In the genomic region with DNA sequence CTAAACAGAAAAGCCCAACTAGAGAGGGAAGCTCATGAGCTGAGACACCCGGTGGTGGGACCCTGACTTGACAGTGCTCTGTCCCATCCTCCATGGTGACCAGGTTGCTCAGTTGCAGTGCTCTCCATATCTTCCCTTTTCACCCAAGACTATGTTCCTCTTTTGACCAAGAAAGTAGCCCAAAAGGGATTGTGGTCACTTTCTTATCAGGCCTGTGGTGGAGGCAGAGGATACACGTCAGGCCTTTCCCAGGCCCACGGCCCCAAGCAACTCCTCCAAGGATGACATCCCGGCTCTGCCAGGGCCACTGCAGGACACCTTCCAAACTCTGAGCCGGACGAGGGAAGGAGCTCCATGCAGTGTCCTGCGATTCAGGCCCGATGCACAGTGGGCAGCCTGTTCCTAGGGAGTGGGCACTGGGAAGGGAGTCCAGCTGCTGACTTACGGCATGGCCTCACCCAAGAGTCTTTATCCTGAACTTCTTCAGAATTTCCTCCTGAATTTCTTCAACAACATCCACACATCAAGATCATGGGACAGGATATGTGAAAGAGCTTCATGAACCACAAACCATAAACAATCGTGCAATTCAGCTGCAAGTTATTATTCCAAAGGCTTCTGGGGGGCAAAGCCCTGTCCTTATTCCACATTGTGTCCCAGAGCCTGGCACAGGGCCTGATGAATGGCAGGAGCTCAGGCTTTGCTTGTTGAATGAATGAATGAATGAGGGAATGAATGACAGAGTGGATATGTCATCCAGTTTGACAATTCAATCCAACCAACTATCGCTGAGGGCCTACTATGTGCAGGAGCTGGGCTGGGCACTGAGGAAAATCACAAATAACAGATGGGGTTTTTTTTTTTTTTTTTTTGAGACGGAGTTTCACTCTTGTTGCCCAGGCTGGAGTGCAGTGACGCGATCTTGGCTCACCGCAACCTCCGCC, we compare ENCODE assay signal across 13 cellular contexts. TPM values are rescaled to one million over a fixed set of nuclear protein-coding genes. Genes with fewer than 3 reads are reported as not detected.
DNase-seq lines count a peak whose midpoint lies in the region; ATAC-seq, FAIRE-seq and TF ChIP-seq lines count a peak whose summit lies in the region.
"Had no signal": no experiment of that assay in that cellular context is flagged by ENCODE, and none has a peak within 500 bp of the region (broad histone marks: within the 10 kb centered on the region; RNA-seq: fewer than 3 reads in every experiment).

No MANE protein-coding gene starts in this region.

- peaks cover 16 to 25% of the 10 kb centered on the region in 2 donors for H3K4me1 Mint-ChIP-seq in natural killer cell
- peaks cover 18 to 24% of the 10 kb centered on the region in 2 donors for H3K4me1 Mint-ChIP-seq in natural killer cell treated with Interleukin-12 subunit alpha and Interleukin-12 subunit beta and Interleukin-15 and Interleukin-18, amount 100 ng/mL, for 72 hours (ENCODE audit: low read depth in 2 of 2)
- H3K4me1 Mint-ChIP-seq in T-helper 17 cell = peaks cover 27% of the 10 kb centered on the region

- H3K9me3 Mint-ChIP-seq in natural killer cell = no peaks in the 10 kb centered on the region
- H3K9me3 Mint-ChIP-seq in natural killer cell treated with Interleukin-12 subunit alpha and Interleukin-12 subunit beta and Interleukin-15 and Interleukin-18, amount 100 ng/mL, for 72 hours = no peaks in the 10 kb centered on the region
- H3K9me3 Mint-ChIP-seq: activated naive CD4-positive, alpha-beta T cell treated with anti-CD3 and anti-CD28 coated beads, Interleukin-2, amount 10 ng/mL, durations not matched to agents 7 days and 5 days had no signal

- H3K27me3 Mint-ChIP-seq in natural killer cell (ENCODE audit: low read depth in 2 of 2) = no peaks in the 10 kb centered on the region
- H3K27me3 Mint-ChIP-seq in natural killer cell treated with Interleukin-12 subunit alpha and Interleukin-12 subunit beta and Interleukin-15 and Interleukin-18, amount 100 ng/mL, for 72 hours = no peaks in the 10 kb centered on the region
- no peaks in the 10 kb centered on the region for H3K27me3 Mint-ChIP-seq in T-helper 17 cell
- H3K27me3 Mint-ChIP-seq: activated naive CD4-positive, alpha-beta T cell treated with anti-CD3 and anti-CD28 coated beads, Interleukin-2, amount 10 ng/mL, durations not matched to agents 7 days and 5 days had no signal

- TF ChIP-seq CTCF in natural killer cell (IDR thresholded peaks at IDR 0.05) (no peak), foreskin fibroblast (IDR thresholded peaks at IDR 0.05; ENCODE audit: low read depth, low read length) (no peak), D721Med (IDR thresholded peaks at IDR 0.05; ENCODE audit: insufficient read depth, missing control alignments) (no peak)

- FAIRE-seq in D721Med (lab: Jason Lieb, UNC) = no peak
- FAIRE-seq: small intestine had no signal

- H3K4me3 ChIP-seq in foreskin fibroblast (ENCODE audit: low read depth in 1 of 2, low read length in 2 of 2) = no peak overlapping the region

- H3K36me3 Mint-ChIP-seq in natural killer cell (no peaks in the 10 kb centered on the region), T-helper 17 cell (ENCODE audit: low read depth) (no peaks in the 10 kb centered on the region)
- no peaks in the 10 kb centered on the region for H3K36me3 Mint-ChIP-seq in natural killer cell treated with Interleukin-12 subunit alpha and Interleukin-12 subunit beta and Interleukin-15 and Interleukin-18, amount 100 ng/mL, for 72 hours
- H3K36me3 Mint-ChIP-seq: activated naive CD4-positive, alpha-beta T cell treated with anti-CD3 and anti-CD28 coated beads, Interleukin-2, amount 10 ng/mL, durations not matched to agents 7 days and 5 days had no signal

- no peak overlapping the region for H3K27ac Mint-ChIP-seq in natural killer cell
- no peak overlapping the region for H3K27ac Mint-ChIP-seq in natural killer cell treated with Interleukin-12 subunit alpha and Interleukin-12 subunit beta and Interleukin-15 and Interleukin-18, amount 100 ng/mL, for 72 hours
- no peak overlapping the region for H3K27ac Mint-ChIP-seq in T-helper 17 cell
- H3K27ac Mint-ChIP-seq: activated naive CD4-positive, alpha-beta T cell treated with anti-CD3 and anti-CD28 coated beads, Interleukin-2, amount 10 ng/mL, durations not matched to agents 7 days and 5 days had no signal

- H3K4me3 Mint-ChIP-seq in natural killer cell (no peak overlapping the region), T-helper 17 cell (peak overlapping the region; percentile 2)
- no peak overlapping the region for H3K4me3 Mint-ChIP-seq in natural killer cell treated with Interleukin-12 subunit alpha and Interleukin-12 subunit beta and Interleukin-15 and Interleukin-18, amount 100 ng/mL, for 72 hours
- H3K4me3 Mint-ChIP-seq: activated naive CD4-positive, alpha-beta T cell treated with anti-CD3 and anti-CD28 coated beads, Interleukin-2, amount 10 ng/mL, durations not matched to agents 7 days and 5 days had no signal

- DNase-seq in natural killer cell (no peak), T-helper 17 cell (no peak), foreskin fibroblast (peak; percentile 51 to 64), activated gamma-delta T cell treated with Interleukin-2 at 50 U/mL for 16 hours (no peak), NCI-H146 treated with DMSO at 0.1 percent for 48 hours (lab: John Stamatoyannopoulos, UW; ENCODE audit: unreplicated experiment) (no peak), D721Med (ENCODE audit: insufficient read length, low spot score) (no peak)
- DNase-seq in natural killer cell treated with Interleukin-12 subunit alpha and Interleukin-12 subunit beta and Interleukin-15 and Interleukin-18, amount 100 ng/mL, for 72 hours (ENCODE audit: low spot score) = no peak
- DNase-seq: activated CD4-positive, alpha-beta T cell treated with anti-CD3 and anti-CD28 coated beads, Interleukin-2, amount 50 U/mL, for 48 hours; activated naive CD4-positive, alpha-beta T cell treated with anti-CD3 and anti-CD28 coated beads, Interleukin-2, amount 10 ng/mL, durations not matched to agents 7 days and 5 days; hippocampal formation; NCI-H524 treated with DMSO at 0.1 percent for 48 hours; small intestine had no signal

- H3K9me3 ChIP-seq in T-helper 17 cell (ENCODE audit: control insufficient read depth, low read length, poor library complexity, severe bottlenecking) = no peaks in the 10 kb centered on the region

- intact Hi-C loops in natural killer cell (cut with micrococcal nuclease) = no loop called here

- ATAC-seq in natural killer cell (peak in 2 of 3 donors; percentile 18 to 81), T-helper 17 cell (no peak), HG02588 (IDR thresholded peaks at IDR 0.05; ENCODE audit: unreplicated experiment) (no peak)
- no peak for ATAC-seq in natural killer cell treated with Interleukin-12 subunit alpha and Interleukin-12 subunit beta and Interleukin-15 and Interleukin-18, amount 100 ng/mL, for 72 hours

RNA-seq across cellular contexts. Expression of a gene that starts 36.0 kb away (rescaled TPM):
- total RNA-seq in natural killer cell (1,000 to 10,000 TPM in 1 of 3 donors, 100 to 1,000 TPM in 2; 803 to 1,038 (median 808) TPM), T-helper 17 cell (1,000 to 10,000 TPM; 1,038 to 1,220 TPM)
- total RNA-seq in natural killer cell treated with Interleukin-12 subunit alpha and Interleukin-12 subunit beta and Interleukin-15 and Interleukin-18, amount 100 ng/mL, for 72 hours = 100 to 1,000 TPM; 623 to 642 TPM

RNA-seq across cellular contexts. Expression of a gene that starts 57.7 kb away (rescaled TPM):
- total RNA-seq in natural killer cell (10 to 100 TPM; 35.5 to 45.4 (median 41.5) TPM), T-helper 17 cell (10 to 100 TPM; 27.0 to 32.3 TPM)
- 10 to 100 TPM; 67.5 to 96.7 TPM for total RNA-seq in natural killer cell treated with Interleukin-12 subunit alpha and Interleukin-12 subunit beta and Interleukin-15 and Interleukin-18, amount 100 ng/mL, for 72 hours

Comparison
In these comparisons a context has a peak if more than half of its experiments do, and no peak if none do; other contexts are left out.
1. ATAC-seq: peak in natural killer cell (2 of 3); none in natural killer cell treated with Interleukin-12 subunit alpha and Interleukin-12 subunit beta and Interleukin-15 and Interleukin-18, amount 100 ng/mL, for 72 hours (0 of 2), T-helper 17 cell (single experiment) and HG02588 (single experiment).
2. DNase-seq: peak in foreskin fibroblast (2 of 2); none in natural killer cell (single experiment), natural killer cell treated with Interleukin-12 subunit alpha and Interleukin-12 subunit beta and Interleukin-15 and Interleukin-18, amount 100 ng/mL, for 72 hours (single experiment), T-helper 17 cell (0 of 3), activated gamma-delta T cell treated with Interleukin-2 at 50 U/mL for 16 hours (single experiment), NCI-H146 treated with DMSO at 0.1 percent for 48 hours (single experiment) and D721Med (single experiment).